In the genomic region with DNA sequence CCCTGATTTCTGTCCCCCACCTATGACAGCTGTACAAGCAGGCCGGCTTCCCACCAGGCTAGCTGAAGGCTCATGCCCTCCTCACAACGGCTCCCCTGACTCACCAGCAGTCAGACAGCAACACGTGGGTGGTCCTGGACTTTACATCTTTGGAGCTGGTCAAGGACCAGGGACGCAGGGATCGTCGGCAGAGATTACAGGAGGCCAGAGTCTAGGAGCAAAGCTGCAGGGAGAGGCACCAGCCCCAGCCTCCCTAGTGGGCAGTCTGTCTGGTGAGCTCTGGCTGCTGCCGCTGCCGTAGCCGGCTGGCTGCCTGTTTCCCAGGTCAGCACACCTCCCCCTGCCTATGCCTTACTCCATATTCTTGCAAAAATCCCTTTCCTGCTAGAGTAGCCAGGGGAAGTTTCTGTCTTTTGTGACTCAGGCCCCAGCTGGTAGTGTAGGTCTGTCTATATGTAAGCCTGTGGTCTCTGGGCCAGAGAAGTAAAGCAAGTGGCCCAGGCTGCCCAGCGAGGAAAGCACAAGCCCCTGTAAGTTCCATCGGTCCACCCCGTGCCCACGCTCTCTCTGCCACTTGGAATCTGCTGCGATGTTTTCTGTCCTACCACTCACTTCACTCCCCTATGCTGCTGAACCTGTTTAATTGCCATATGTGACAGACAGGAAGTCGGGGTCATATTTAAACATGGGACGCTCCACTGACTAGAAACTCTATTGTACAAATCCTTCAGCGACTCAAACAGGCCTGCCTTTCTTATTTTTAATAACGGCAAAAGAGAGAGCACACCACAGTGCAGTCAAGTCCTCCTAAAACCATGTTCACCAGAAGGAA, we compare ENCODE assay signal across 14 cellular contexts. TPM values are rescaled to one million over a fixed set of nuclear protein-coding genes. Genes with fewer than 3 reads are reported as not detected.
DNase-seq lines count a peak whose midpoint lies in the region; ATAC-seq and TF ChIP-seq lines count a peak whose summit lies in the region.
"Had no signal": no experiment of that assay in that cellular context is flagged by ENCODE, and none has a peak within 500 bp of the region (broad histone marks: within the 10 kb centered on the region; RNA-seq: fewer than 3 reads in every experiment).

No MANE protein-coding gene starts in this region.

- no peaks in the 10 kb centered on the region for H3K36me3 ChIP-seq in BE2C
- H3K36me3 ChIP-seq: right atrium auricular region, stomach had no signal

- H3K27me3 ChIP-seq in BE2C = peaks cover 16% of the 10 kb centered on the region

- DNase-seq in EL (peak; percentile 32), NCI-H526 treated with DMSO at 0.1 percent for 48 hours (lab: John Stamatoyannopoulos, UW) (peak; percentile 39), choroid plexus epithelial cell (ENCODE audit: low read depth) (peak; percentile 35), non-pigmented ciliary epithelial cell (ENCODE audit: low read depth) (peak; percentile 20), DMS 273 (lab: John Stamatoyannopoulos, UW; ENCODE audit: unreplicated experiment) (no peak), BE2C (no peak), NCI-H446 treated with DMSO at 0.1 percent for 48 hours (lab: John Stamatoyannopoulos, UW) (no peak)
- DNase-seq: activated naive CD4-positive, alpha-beta T cell treated with anti-CD3 and anti-CD28 coated beads for 36 hours; CD4-positive, CD25-positive, alpha-beta regulatory T cell; NCI-H2029 treated with DMSO at 0.1 percent for 48 hours; PC-9; stomach had no signal

- ATAC-seq in GM18502 (IDR thresholded peaks at IDR 0.05; ENCODE audit: poor library complexity, unreplicated experiment) = no peak

- no peaks in the 10 kb centered on the region for H3K4me1 ChIP-seq in BE2C

- no peaks in the 10 kb centered on the region for H3K9me3 ChIP-seq in BE2C
- H3K9me3 ChIP-seq: right atrium auricular region, stomach had no signal

- H3K4me3 ChIP-seq in choroid plexus epithelial cell (ENCODE audit: low read depth, low read length) (no peak overlapping the region), BE2C (ENCODE audit: low read depth, low read length) (no peak overlapping the region)
- H3K4me3 ChIP-seq: PC-9, right atrium auricular region, stomach had no signal

- TF ChIP-seq CTCF in choroid plexus epithelial cell (conservative IDR thresholded peaks at IDR 0.05; ENCODE audit: low read depth, low read length) (no peak), BE2C (IDR thresholded peaks at IDR 0.05; ENCODE audit: low read depth, low read length) (no peak)

RNA-seq across cellular contexts. Expression of a gene that starts 2.4 kb away (rescaled TPM):
- 0.43 TPM for polyA plus RNA-seq in BE2C (2012; ENCODE audit: insufficient read depth, insufficient read length, low read depth)

Comparison
In these comparisons a context has a peak if more than half of its experiments do, and no peak if none do; other contexts are left out.
1. DNase-seq: peak in EL (single experiment), NCI-H526 treated with DMSO at 0.1 percent for 48 hours (single experiment), choroid plexus epithelial cell (single experiment) and non-pigmented ciliary epithelial cell (single experiment); none in DMS 273 (single experiment), BE2C (single experiment) and NCI-H446 treated with DMSO at 0.1 percent for 48 hours (single experiment).